In the genomic region with DNA sequence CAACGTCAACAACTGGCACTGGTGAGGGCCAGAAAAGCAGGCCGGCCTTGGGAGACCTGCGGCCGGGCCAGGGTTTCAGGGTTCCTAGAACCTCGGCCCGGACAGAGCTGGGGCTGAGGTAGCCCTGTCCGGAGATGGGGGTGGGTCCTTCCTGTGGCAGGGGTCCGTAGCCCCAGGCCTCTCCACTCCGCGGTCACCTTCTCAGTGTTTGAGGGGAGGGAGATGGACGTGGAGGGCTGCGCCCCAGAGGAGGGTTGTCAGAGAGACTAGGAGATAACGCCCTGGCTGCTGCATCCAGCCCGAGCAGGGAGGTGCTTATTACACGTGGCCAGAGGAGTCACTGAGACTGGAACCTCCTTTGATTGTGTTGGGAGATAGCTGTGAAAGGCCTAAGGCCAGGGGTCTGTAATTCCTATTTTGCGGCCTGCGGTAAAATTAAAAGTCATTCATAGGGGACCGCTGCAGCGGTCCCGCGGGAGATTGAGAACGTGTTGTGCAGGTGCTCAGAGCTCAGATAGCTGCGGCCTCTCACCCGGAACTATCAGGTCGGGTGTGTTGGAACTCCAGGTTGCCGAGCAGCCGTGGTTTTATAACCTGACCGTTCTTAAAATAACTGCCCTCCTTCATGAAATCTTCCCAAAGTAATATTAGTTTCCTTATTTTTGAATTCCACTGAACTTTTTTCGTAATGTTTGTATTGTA, we compare ENCODE assay signal across 1 cellular context.
TF ChIP-seq lines count a peak whose summit lies in the region.

No MANE protein-coding gene starts in this region.

TF ChIP-seq in K562, 482 proteins besides CTCF, POLR2A, EP300 and RAD21 (continued from another document):
- TF ChIP-seq, protein P1, sequence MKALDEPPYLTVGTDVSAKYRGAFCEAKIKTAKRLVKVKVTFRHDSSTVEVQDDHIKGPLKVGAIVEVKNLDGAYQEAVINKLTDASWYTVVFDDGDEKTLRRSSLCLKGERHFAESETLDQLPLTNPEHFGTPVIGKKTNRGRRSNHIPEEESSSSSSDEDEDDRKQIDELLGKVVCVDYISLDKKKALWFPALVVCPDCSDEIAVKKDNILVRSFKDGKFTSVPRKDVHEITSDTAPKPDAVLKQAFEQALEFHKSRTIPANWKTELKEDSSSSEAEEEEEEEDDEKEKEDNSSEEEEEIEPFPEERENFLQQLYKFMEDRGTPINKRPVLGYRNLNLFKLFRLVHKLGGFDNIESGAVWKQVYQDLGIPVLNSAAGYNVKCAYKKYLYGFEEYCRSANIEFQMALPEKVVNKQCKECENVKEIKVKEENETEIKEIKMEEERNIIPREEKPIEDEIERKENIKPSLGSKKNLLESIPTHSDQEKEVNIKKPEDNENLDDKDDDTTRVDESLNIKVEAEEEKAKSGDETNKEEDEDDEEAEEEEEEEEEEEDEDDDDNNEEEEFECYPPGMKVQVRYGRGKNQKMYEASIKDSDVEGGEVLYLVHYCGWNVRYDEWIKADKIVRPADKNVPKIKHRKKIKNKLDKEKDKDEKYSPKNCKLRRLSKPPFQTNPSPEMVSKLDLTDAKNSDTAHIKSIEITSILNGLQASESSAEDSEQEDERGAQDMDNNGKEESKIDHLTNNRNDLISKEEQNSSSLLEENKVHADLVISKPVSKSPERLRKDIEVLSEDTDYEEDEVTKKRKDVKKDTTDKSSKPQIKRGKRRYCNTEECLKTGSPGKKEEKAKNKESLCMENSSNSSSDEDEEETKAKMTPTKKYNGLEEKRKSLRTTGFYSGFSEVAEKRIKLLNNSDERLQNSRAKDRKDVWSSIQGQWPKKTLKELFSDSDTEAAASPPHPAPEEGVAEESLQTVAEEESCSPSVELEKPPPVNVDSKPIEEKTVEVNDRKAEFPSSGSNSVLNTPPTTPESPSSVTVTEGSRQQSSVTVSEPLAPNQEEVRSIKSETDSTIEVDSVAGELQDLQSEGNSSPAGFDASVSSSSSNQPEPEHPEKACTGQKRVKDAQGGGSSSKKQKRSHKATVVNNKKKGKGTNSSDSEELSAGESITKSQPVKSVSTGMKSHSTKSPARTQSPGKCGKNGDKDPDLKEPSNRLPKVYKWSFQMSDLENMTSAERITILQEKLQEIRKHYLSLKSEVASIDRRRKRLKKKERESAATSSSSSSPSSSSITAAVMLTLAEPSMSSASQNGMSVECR (CRISPR knock-in tag; IDR thresholded peaks at IDR 0.05): peak; percentile 82; the same call in 1 of the 2 replicates
- TF ChIP-seq ZFP1 (CRISPR knock-in tag; IDR thresholded peaks at IDR 0.05): no peak
- peak; percentile 16; the same call in 1 of the 2 replicates for TF ChIP-seq PHF8 (IDR thresholded peaks at IDR 0.05; ENCODE audit: borderline replicate concordance, low read length)
- TF ChIP-seq, protein P2, sequence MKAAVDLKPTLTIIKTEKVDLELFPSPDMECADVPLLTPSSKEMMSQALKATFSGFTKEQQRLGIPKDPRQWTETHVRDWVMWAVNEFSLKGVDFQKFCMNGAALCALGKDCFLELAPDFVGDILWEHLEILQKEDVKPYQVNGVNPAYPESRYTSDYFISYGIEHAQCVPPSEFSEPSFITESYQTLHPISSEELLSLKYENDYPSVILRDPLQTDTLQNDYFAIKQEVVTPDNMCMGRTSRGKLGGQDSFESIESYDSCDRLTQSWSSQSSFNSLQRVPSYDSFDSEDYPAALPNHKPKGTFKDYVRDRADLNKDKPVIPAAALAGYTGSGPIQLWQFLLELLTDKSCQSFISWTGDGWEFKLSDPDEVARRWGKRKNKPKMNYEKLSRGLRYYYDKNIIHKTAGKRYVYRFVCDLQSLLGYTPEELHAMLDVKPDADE (conservative IDR thresholded peaks at IDR 0.05; ENCODE audit: control insufficient read depth, low read depth, low read length): peak; percentile 3; the same call in 1 of the 2 replicates
- TF ChIP-seq, protein P3, sequence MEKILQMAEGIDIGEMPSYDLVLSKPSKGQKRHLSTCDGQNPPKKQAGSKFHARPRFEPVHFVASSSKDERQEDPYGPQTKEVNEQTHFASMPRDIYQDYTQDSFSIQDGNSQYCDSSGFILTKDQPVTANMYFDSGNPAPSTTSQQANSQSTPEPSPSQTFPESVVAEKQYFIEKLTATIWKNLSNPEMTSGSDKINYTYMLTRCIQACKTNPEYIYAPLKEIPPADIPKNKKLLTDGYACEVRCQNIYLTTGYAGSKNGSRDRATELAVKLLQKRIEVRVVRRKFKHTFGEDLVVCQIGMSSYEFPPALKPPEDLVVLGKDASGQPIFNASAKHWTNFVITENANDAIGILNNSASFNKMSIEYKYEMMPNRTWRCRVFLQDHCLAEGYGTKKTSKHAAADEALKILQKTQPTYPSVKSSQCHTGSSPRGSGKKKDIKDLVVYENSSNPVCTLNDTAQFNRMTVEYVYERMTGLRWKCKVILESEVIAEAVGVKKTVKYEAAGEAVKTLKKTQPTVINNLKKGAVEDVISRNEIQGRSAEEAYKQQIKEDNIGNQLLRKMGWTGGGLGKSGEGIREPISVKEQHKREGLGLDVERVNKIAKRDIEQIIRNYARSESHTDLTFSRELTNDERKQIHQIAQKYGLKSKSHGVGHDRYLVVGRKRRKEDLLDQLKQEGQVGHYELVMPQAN (IDR thresholded peaks at IDR 0.05; ENCODE audit: borderline replicate concordance): peak; percentile 55; the same call in 1 of the 2 replicates
- 0 out of 2 replicates have a peak, but pooled peaks have one; percentile 4 for TF ChIP-seq POLR2AphosphoS5 (IDR thresholded peaks at IDR 0.05; ENCODE audit: control insufficient read depth, insufficient read depth, low read depth, low read length)
- no peak for TF ChIP-seq TBL1XR1 (IDR thresholded peaks at IDR 0.05; ENCODE audit: low read length in 2 of 2)
- TF ChIP-seq, protein P4, sequence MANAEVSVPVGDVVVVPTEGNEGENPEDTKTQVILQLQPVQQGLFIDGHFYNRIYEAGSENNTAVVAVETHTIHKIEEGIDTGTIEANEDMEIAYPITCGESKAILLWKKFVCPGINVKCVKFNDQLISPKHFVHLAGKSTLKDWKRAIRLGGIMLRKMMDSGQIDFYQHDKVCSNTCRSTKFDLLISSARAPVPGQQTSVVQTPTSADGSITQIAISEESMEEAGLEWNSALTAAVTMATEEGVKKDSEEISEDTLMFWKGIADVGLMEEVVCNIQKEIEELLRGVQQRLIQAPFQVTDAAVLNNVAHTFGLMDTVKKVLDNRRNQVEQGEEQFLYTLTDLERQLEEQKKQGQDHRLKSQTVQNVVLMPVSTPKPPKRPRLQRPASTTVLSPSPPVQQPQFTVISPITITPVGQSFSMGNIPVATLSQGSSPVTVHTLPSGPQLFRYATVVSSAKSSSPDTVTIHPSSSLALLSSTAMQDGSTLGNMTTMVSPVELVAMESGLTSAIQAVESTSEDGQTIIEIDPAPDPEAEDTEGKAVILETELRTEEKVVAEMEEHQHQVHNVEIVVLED (CRISPR knock-in tag; IDR thresholded peaks at IDR 0.05): no peak
- TF ChIP-seq, protein P5, sequence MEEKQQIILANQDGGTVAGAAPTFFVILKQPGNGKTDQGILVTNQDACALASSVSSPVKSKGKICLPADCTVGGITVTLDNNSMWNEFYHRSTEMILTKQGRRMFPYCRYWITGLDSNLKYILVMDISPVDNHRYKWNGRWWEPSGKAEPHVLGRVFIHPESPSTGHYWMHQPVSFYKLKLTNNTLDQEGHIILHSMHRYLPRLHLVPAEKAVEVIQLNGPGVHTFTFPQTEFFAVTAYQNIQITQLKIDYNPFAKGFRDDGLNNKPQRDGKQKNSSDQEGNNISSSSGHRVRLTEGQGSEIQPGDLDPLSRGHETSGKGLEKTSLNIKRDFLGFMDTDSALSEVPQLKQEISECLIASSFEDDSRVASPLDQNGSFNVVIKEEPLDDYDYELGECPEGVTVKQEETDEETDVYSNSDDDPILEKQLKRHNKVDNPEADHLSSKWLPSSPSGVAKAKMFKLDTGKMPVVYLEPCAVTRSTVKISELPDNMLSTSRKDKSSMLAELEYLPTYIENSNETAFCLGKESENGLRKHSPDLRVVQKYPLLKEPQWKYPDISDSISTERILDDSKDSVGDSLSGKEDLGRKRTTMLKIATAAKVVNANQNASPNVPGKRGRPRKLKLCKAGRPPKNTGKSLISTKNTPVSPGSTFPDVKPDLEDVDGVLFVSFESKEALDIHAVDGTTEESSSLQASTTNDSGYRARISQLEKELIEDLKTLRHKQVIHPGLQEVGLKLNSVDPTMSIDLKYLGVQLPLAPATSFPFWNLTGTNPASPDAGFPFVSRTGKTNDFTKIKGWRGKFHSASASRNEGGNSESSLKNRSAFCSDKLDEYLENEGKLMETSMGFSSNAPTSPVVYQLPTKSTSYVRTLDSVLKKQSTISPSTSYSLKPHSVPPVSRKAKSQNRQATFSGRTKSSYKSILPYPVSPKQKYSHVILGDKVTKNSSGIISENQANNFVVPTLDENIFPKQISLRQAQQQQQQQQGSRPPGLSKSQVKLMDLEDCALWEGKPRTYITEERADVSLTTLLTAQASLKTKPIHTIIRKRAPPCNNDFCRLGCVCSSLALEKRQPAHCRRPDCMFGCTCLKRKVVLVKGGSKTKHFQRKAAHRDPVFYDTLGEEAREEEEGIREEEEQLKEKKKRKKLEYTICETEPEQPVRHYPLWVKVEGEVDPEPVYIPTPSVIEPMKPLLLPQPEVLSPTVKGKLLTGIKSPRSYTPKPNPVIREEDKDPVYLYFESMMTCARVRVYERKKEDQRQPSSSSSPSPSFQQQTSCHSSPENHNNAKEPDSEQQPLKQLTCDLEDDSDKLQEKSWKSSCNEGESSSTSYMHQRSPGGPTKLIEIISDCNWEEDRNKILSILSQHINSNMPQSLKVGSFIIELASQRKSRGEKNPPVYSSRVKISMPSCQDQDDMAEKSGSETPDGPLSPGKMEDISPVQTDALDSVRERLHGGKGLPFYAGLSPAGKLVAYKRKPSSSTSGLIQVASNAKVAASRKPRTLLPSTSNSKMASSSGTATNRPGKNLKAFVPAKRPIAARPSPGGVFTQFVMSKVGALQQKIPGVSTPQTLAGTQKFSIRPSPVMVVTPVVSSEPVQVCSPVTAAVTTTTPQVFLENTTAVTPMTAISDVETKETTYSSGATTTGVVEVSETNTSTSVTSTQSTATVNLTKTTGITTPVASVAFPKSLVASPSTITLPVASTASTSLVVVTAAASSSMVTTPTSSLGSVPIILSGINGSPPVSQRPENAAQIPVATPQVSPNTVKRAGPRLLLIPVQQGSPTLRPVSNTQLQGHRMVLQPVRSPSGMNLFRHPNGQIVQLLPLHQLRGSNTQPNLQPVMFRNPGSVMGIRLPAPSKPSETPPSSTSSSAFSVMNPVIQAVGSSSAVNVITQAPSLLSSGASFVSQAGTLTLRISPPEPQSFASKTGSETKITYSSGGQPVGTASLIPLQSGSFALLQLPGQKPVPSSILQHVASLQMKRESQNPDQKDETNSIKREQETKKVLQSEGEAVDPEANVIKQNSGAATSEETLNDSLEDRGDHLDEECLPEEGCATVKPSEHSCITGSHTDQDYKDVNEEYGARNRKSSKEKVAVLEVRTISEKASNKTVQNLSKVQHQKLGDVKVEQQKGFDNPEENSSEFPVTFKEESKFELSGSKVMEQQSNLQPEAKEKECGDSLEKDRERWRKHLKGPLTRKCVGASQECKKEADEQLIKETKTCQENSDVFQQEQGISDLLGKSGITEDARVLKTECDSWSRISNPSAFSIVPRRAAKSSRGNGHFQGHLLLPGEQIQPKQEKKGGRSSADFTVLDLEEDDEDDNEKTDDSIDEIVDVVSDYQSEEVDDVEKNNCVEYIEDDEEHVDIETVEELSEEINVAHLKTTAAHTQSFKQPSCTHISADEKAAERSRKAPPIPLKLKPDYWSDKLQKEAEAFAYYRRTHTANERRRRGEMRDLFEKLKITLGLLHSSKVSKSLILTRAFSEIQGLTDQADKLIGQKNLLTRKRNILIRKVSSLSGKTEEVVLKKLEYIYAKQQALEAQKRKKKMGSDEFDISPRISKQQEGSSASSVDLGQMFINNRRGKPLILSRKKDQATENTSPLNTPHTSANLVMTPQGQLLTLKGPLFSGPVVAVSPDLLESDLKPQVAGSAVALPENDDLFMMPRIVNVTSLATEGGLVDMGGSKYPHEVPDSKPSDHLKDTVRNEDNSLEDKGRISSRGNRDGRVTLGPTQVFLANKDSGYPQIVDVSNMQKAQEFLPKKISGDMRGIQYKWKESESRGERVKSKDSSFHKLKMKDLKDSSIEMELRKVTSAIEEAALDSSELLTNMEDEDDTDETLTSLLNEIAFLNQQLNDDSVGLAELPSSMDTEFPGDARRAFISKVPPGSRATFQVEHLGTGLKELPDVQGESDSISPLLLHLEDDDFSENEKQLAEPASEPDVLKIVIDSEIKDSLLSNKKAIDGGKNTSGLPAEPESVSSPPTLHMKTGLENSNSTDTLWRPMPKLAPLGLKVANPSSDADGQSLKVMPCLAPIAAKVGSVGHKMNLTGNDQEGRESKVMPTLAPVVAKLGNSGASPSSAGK (IDR thresholded peaks at IDR 0.05): peak; percentile 12; the same call in 1 of the 2 replicates
- TF ChIP-seq SIN3A (IDR thresholded peaks at IDR 0.05; ENCODE audit: borderline replicate concordance in 2 of 2, control insufficient read depth in 1 of 2, low read depth in 2 of 2, low read length in 2 of 2): peak in 1 of 2 experiments; percentile 78; a peak in 2 of 4 replicates
- TF ChIP-seq RBBP5 (IDR thresholded peaks at IDR 0.05; ENCODE audit: borderline replicate concordance, insufficient read depth, low read length, poor library complexity, severe bottlenecking): peak; percentile 25
- peak; percentile 57; the same call in 1 of the 2 replicates for TF ChIP-seq RFX1 (IDR thresholded peaks at IDR 0.05)
- peak; percentile 65 for TF ChIP-seq POLR2G (IDR thresholded peaks at IDR 0.05; ENCODE audit: low read depth, low read length)
- 0 out of 2 replicates have a peak, but pooled peaks have one; percentile 47 for TF ChIP-seq FOXK1 (CRISPR knock-in tag; IDR thresholded peaks at IDR 0.05; ENCODE audit: borderline replicate concordance)
- peak; percentile 32; the same call in 1 of the 2 replicates for TF ChIP-seq ZC3H4 (CRISPR knock-in tag; IDR thresholded peaks at IDR 0.05; ENCODE audit: borderline replicate concordance)
- peak; percentile 76; the same call in 1 of the 2 replicates for TF ChIP-seq FOXP1 (CRISPR knock-in tag; IDR thresholded peaks at IDR 0.05)
- TF ChIP-seq, protein P6, sequence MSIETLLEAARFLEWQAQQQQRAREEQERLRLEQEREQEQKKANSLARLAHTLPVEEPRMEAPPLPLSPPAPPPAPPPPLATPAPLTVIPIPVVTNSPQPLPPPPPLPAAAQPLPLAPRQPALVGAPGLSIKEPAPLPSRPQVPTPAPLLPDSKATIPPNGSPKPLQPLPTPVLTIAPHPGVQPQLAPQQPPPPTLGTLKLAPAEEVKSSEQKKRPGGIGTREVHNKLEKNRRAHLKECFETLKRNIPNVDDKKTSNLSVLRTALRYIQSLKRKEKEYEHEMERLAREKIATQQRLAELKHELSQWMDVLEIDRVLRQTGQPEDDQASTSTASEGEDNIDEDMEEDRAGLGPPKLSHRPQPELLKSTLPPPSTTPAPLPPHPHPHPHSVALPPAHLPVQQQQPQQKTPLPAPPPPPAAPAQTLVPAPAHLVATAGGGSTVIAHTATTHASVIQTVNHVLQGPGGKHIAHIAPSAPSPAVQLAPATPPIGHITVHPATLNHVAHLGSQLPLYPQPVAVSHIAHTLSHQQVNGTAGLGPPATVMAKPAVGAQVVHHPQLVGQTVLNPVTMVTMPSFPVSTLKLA (conservative IDR thresholded peaks at IDR 0.05): peak; percentile 89 to 91
